In genomic region chr5:10601246-10602030, GRCh38 we compare ENCODE assay signal across 8 cellular contexts. TPM values are rescaled to one million over a fixed set of nuclear protein-coding genes. Genes with fewer than 3 reads are reported as not detected.
DNase-seq lines count a peak whose midpoint lies in the region; ATAC-seq lines count a peak whose summit lies in the region.

No MANE protein-coding gene starts in this region.

- no peak overlapping the region for H3K27ac Mint-ChIP-seq in immature natural killer cell

- peaks cover 0 to 2% (median 1%) of the 10 kb centered on the region in 3 donors for H3K27me3 Mint-ChIP-seq in immature natural killer cell (ENCODE audit: low read depth in 3 of 3)

- H3K4me1 Mint-ChIP-seq in immature natural killer cell: peaks cover under 1 to 3% of the 10 kb centered on the region in 2 donors

- no peaks in the 10 kb centered on the region for H3K36me3 Mint-ChIP-seq in immature natural killer cell

- peaks cover 0 to 2% (median 0%) of the 10 kb centered on the region in 6 donors for H3K9me3 Mint-ChIP-seq in immature natural killer cell

- no peak overlapping the region for H3K4me3 Mint-ChIP-seq in immature natural killer cell

- peak; percentile 43 for ATAC-seq in GM21381 (IDR thresholded peaks at IDR 0.05; ENCODE audit: unreplicated experiment)
- ATAC-seq in HG03558 (IDR thresholded peaks at IDR 0.05; ENCODE audit: extremely low read depth, unreplicated experiment): peak; percentile 27
- ATAC-seq in left colon: peak; percentile 75

- DNase-seq in DMS53 (lab: John Stamatoyannopoulos, UW) (peak; percentile 81), NCI-H774 (lab: John Stamatoyannopoulos, UW) (peak; percentile 88), cerebellar cortex (ENCODE audit: low spot score) (peak; percentile 67), left colon (peak; percentile 53 to 70), stromal cell of bone marrow (ENCODE audit: low read depth) (peak; percentile 84), immature natural killer cell (no peak)

- intact Hi-C loops in left colon (cut with DNase I, micrococcal nuclease): no loop called here

RNA-seq across cellular contexts. Expression of gene ANKRD33B, which starts 37.6 kb away (rescaled TPM):
- 1 to 10 TPM in 1 of 2 donors, under 1 TPM in 1; 0.61 to 1.8 TPM for total RNA-seq in left colon
- polyA plus RNA-seq in immature natural killer cell: under 1 TPM in 2 of 3 donors, not detected in 1; 0.13 to 0.15 TPM

Comparison
In these comparisons a context has a peak if more than half of its experiments do, and no peak if none do; other contexts are left out.
1. DNase-seq: peak in DMS53 (single experiment), NCI-H774 (single experiment), cerebellar cortex (single experiment), left colon (2 of 2) and stromal cell of bone marrow (single experiment); none in immature natural killer cell (0 of 3).
2. Peak in every context shown above with its lines, with median percentiles within 50 percentile points of each other: ATAC-seq.